In the genomic region with DNA sequence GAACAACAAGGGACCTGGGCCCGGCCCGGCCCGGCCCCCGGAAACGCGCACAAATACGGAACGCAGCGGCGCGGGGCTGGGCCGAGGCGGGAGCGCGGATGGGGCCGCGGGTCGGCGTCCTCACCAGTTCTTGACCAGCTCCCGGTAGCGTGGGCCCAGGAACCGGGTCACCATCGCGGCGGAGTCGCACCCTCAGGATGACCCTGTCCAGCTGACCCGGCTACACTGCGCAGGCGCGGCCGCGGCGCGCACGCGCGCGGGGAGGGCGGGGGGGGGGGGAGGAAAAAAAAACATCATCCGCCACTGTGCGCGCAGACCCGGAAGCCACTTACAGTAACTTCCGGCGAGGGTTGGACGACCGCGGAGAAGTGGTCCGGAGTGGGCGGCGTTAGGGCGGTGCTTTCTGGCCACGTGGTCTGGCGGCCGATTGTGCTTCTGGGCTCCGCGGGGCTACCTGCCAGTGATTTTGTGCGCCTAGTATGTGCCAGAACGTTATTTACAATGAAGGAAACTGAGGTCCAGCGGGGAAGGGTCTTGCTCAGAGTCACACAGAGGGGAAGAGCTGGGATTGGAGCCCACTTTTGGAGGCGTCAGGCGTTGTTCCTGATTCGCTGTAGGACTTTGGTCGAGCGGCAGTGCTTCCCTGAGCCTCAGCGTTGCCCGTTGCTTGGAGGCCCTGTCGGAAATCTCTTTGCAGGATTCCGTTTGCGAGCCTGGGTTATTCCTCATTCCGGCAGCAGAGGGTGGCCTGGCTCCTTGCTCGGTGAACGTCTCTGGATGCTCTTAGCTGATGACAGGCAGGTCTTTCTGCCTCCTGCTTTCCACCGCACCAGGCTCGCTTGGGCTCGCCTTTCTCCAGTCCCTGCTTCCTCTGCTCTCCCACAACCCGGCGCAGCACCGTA, we compare ENCODE assay signal across 8 cellular contexts. TPM values are rescaled to one million over a fixed set of nuclear protein-coding genes. Genes with fewer than 3 reads are reported as not detected.
DNase-seq lines count a peak whose midpoint lies in the region; ATAC-seq and TF ChIP-seq lines count a peak whose summit lies in the region.

A gene (minus strand): TSS at position 227 of the 902 bp plus-strand sequence. CDS start 53 bp downstream, at position 174.

- H3K4me1 ChIP-seq in GM23338 (ENCODE audit: insufficient read depth), result peaks cover 8% of the 10 kb centered on the region
- peaks cover 28 to 40% of the 10 kb centered on the region in 2 donors for H3K4me1 ChIP-seq in naive thymus-derived CD4-positive, alpha-beta T cell (ENCODE audit: control insufficient read depth in 2 of 2, insufficient read depth in 2 of 2, low read length in 2 of 2)

- no peaks in the 10 kb centered on the region for H3K9me2 ChIP-seq in GM23338 (ENCODE audit: insufficient read depth)

- no peaks in the 10 kb centered on the region; the same call in 1 of the 2 replicates for H3K36me3 ChIP-seq in GM23338 (ENCODE audit: insufficient read depth)
- peaks cover 0 to 20% (median 0%) of the 10 kb centered on the region in 3 experiments for H3K36me3 ChIP-seq in naive thymus-derived CD4-positive, alpha-beta T cell (ENCODE audit: control insufficient read depth in 2 of 3, insufficient read depth in 3 of 3, low read length in 3 of 3)

- H3K36me3 Mint-ChIP-seq in GM23338 (ENCODE audit: low read depth), result peaks cover 22% of the 10 kb centered on the region; the same call in 2 of the 3 replicates
- peaks cover 0 to 4% (median 0%) of the 10 kb centered on the region in 5 donors for H3K36me3 Mint-ChIP-seq in naive thymus-derived CD4-positive, alpha-beta T cell
- peaks cover 14 to 28% of the 10 kb centered on the region in 2 donors for H3K36me3 Mint-ChIP-seq in stimulated activated naive B cell treated with anti-CD40 and anti-IgM and Interleukin-4, amounts not matched to agents 10 μg/mL and 1 μg/mL and 100 μg/mL, for 72 hours

- intact Hi-C loops in naive thymus-derived CD4-positive, alpha-beta T cell (cut with micrococcal nuclease), result loop anchor here (1.0 to 5.0 kb wide), 13 partner anchors 13 to 243 kb away; a partner anchor contains a TSS

- H3K27ac ChIP-seq in GM23338 (ENCODE audit: low read depth), result peak within 1 kb of the TSS; percentile 85
- H3K27ac ChIP-seq in naive thymus-derived CD4-positive, alpha-beta T cell (ENCODE audit: low read depth, low read length), result peak within 1 kb of the TSS; percentile 97

- H3K27me3 ChIP-seq in GM23338 (ENCODE audit: insufficient read depth), result no peaks in the 10 kb centered on the region
- no peaks in the 10 kb centered on the region for H3K27me3 ChIP-seq in naive thymus-derived CD4-positive, alpha-beta T cell (ENCODE audit: control insufficient read depth in 2 of 2, insufficient read depth in 2 of 2, low read length in 2 of 2)

- peak within 1 kb of the TSS; percentile 72 for H2AFZ ChIP-seq in GM23338

- peak; percentile 81 for ATAC-seq in GM23338
- ATAC-seq in naive thymus-derived CD4-positive, alpha-beta T cell, result peak; percentile 89
- peak; percentile 88 to 93 for ATAC-seq in stimulated activated naive B cell treated with anti-CD40 and anti-IgM and Interleukin-4, amounts not matched to agents 10 μg/mL and 1 μg/mL and 100 μg/mL, for 72 hours (replicated peaks)

- TF ChIP-seq CTCF in GM23338 (conservative IDR thresholded peaks at IDR 0.05; ENCODE audit: low read depth in 2 of 2) (peak; percentile 35 to 66; a peak in 2 of 4 replicates), LNCAP (IDR thresholded peaks at IDR 0.05) (peak; percentile 38; the same call in 1 of the 2 replicates)

- peak within 1 kb of the TSS; percentile 95 for H3K4me2 ChIP-seq in GM23338

- CTCF ChIA-PET in naive thymus-derived CD4-positive, alpha-beta T cell (lab: Charles Lee), result interaction anchor here (0.6 to 1.6 kb wide), 7 partner anchors 17 to 68 kb away, joined by 3 to 11 read pairs (median 5); no protein-coding TSS in a partner anchor

- POLR2A ChIA-PET in naive thymus-derived CD4-positive, alpha-beta T cell (lab: Charles Lee), result interaction anchor here (0.7 to 6.1 kb wide), 10 partner anchors 12 to 251 kb away, joined by 3 to 52 read pairs (median 5); a partner anchor contains a TSS

- DNase-seq in EH (ENCODE audit: low read depth) (peak; percentile 96), GM23338 (ENCODE audit: low spot score) (peak; percentile 96), RPMI8226 (peak; percentile 97), fibroblast of gingiva (ENCODE audit: low read depth) (peak; percentile 95)
- peak; percentile 79 to 87 for DNase-seq in activated T-helper 1 cell treated with anti-CD3 and anti-CD28 coated beads, Interleukin-2, amount 50 U/mL, for 16 hours (ENCODE audit: low read depth in 1 of 2, low spot score in 1 of 2)
- DNase-seq in naive thymus-derived CD4-positive, alpha-beta T cell, result peak; percentile 76 to 94 (median 91)
- DNase-seq in stimulated activated naive B cell treated with anti-CD40 and anti-IgM and Interleukin-4, amounts not matched to agents 10 μg/mL and 1 μg/mL and 100 μg/mL, for 72 hours, result peak; percentile 90

- peaks cover 47% of the 10 kb centered on the region for H3K79me2 ChIP-seq in GM23338 (replicated peaks; ENCODE audit: insufficient read depth)

- peak within 1 kb of the TSS; percentile 98 for H3K27ac Mint-ChIP-seq in GM23338
- peak within 1 kb of the TSS; percentile 92 to 100 (median 98) for H3K27ac Mint-ChIP-seq in naive thymus-derived CD4-positive, alpha-beta T cell
- peak within 1 kb of the TSS; percentile 98 for H3K27ac Mint-ChIP-seq in stimulated activated naive B cell treated with anti-CD40 and anti-IgM and Interleukin-4, amounts not matched to agents 10 μg/mL and 1 μg/mL and 100 μg/mL, for 72 hours

- peaks cover 32% of the 10 kb centered on the region for H3K27me3 Mint-ChIP-seq in GM23338 (ENCODE audit: insufficient read depth, low read depth, poor library complexity)
- no peaks in the 10 kb centered on the region for H3K27me3 Mint-ChIP-seq in naive thymus-derived CD4-positive, alpha-beta T cell
- no peaks in the 10 kb centered on the region for H3K27me3 Mint-ChIP-seq in stimulated activated naive B cell treated with anti-CD40 and anti-IgM and Interleukin-4, amounts not matched to agents 10 μg/mL and 1 μg/mL and 100 μg/mL, for 72 hours

- peak within 1 kb of the TSS; percentile 85 for H3K4me3 ChIP-seq in GM23338
- H3K4me3 ChIP-seq in naive thymus-derived CD4-positive, alpha-beta T cell (ENCODE audit: low read length), result peak within 1 kb of the TSS; percentile 79

- H3K9me3 Mint-ChIP-seq in GM23338, result no peaks in the 10 kb centered on the region
- no peaks in the 10 kb centered on the region for H3K9me3 Mint-ChIP-seq in naive thymus-derived CD4-positive, alpha-beta T cell
- H3K9me3 Mint-ChIP-seq in stimulated activated naive B cell treated with anti-CD40 and anti-IgM and Interleukin-4, amounts not matched to agents 10 μg/mL and 1 μg/mL and 100 μg/mL, for 72 hours, result no peaks in the 10 kb centered on the region

- no peaks in the 10 kb centered on the region for H3K9me3 ChIP-seq in naive thymus-derived CD4-positive, alpha-beta T cell (ENCODE audit: control insufficient read depth in 2 of 3, low read length in 3 of 3)

- peak within 1 kb of the TSS; percentile 88 for H3K4me3 Mint-ChIP-seq in GM23338
- H3K4me3 Mint-ChIP-seq in naive thymus-derived CD4-positive, alpha-beta T cell, result peak within 1 kb of the TSS; percentile 92 to 99 (median 96)
- H3K4me3 Mint-ChIP-seq in stimulated activated naive B cell treated with anti-CD40 and anti-IgM and Interleukin-4, amounts not matched to agents 10 μg/mL and 1 μg/mL and 100 μg/mL, for 72 hours, result peak within 1 kb of the TSS; percentile 91 to 94

- H4K20me1 ChIP-seq in GM23338 (replicated peaks; ENCODE audit: insufficient read depth), result peaks cover 27% of the 10 kb centered on the region

- peaks cover 30% of the 10 kb centered on the region for H3F3A ChIP-seq in GM23338 (replicated peaks; ENCODE audit: low read depth)

- H3K4me1 Mint-ChIP-seq in GM23338, result peaks cover 9% of the 10 kb centered on the region; the same call in 2 of the 3 replicates
- H3K4me1 Mint-ChIP-seq in naive thymus-derived CD4-positive, alpha-beta T cell, result peaks cover 20 to 63% (median 44%) of the 10 kb centered on the region in 7 donors
- peaks cover 32 to 55% of the 10 kb centered on the region in 2 donors for H3K4me1 Mint-ChIP-seq in stimulated activated naive B cell treated with anti-CD40 and anti-IgM and Interleukin-4, amounts not matched to agents 10 μg/mL and 1 μg/mL and 100 μg/mL, for 72 hours

TF ChIP-seq in GM23338, 12 proteins besides CTCF, POLR2A, EP300 and RAD21:
- TF ChIP-seq EZH2phosphoT487 (IDR thresholded peaks at IDR 0.05; ENCODE audit: unreplicated experiment) (no peak), POLR2AphosphoS5 (IDR thresholded peaks at IDR 0.05; ENCODE audit: low read depth) (peak; percentile 85)

RNA-seq across cellular contexts. Expression of the gene that starts here (rescaled TPM):
- total RNA-seq in GM23338 (2014; rRNA removed; shearing (Covaris generic)), result 35.3 and 46.4 TPM in 2 replicates
- 413 and 414 TPM in 2 replicates for polyA plus RNA-seq in GM23338 (2016; fragmentation: Nextera tagmentation; extraction: Ambion mirVana)
- total RNA-seq in naive thymus-derived CD4-positive, alpha-beta T cell, result 100 to 1,000 TPM in 4 of 5 experiments, 10 to 100 TPM in 1; 94.3 to 170 (median 123) TPM
- 100 to 1,000 TPM; 292 to 606 TPM for polyA plus RNA-seq in naive thymus-derived CD4-positive, alpha-beta T cell

Comparison
In these comparisons a context has a peak if more than half of its experiments do, and no peak if none do; other contexts are left out.
1. Peak in every context shown above with its lines: DNase-seq, ATAC-seq, H3K4me3 ChIP-seq and H3K27ac ChIP-seq.